In the genomic region with DNA sequence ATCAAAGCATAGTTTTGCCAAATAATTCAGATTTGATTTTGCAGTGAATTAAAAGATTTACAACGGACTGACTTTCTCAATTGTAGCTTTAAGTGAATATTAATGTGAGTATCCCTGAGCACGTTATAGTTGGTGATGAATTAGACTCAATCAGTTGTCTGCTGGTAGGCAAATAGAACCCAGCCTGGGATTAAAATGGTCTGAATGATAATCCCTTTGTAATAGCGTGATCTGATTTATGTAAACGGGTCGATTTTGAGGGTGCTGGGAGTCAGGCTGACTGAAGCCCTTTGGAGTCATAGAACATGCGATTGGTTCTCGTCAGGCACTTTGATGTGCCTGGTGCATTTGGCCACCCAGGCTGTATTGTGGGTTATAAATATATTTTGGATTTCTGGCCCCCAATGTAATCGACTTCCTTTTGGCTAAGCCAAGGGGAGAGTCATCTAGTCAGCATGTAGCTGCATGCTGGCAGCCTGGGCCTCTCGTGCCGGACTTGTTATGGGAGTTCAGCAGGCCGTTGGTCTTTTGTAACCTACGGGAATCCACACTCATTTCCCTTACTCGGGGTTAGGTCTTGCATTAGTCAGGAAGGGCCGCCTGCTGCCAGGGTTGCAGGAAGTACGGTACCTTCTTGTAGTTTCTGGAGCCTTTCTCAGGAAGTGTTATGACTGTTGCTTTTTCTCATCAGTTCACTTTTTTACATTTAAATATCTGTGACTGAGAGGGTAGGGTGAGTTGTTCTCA, we compare ENCODE assay signal across 8 cellular contexts. TPM values are rescaled to one million over a fixed set of nuclear protein-coding genes. Genes with fewer than 3 reads are reported as not detected.
DNase-seq lines count a peak whose midpoint lies in the region; ATAC-seq and TF ChIP-seq lines count a peak whose summit lies in the region.

No MANE protein-coding gene starts in this region.

- TF ChIP-seq POLR2A in breast epithelium (IDR thresholded peaks at IDR 0.05): no peak
- TF ChIP-seq POLR2A in lower leg skin (IDR thresholded peaks at IDR 0.05): no peak

- no peak for TF ChIP-seq CTCF in breast epithelium (IDR thresholded peaks at IDR 0.05)
- no peak for TF ChIP-seq CTCF in lower leg skin (IDR thresholded peaks at IDR 0.05)

- H3K27me3 ChIP-seq in ACC112 (ENCODE audit: insufficient read depth, low read length) (no peaks in the 10 kb centered on the region), SJSA1 (replicated peaks) (no peaks in the 10 kb centered on the region), breast epithelium (no peaks in the 10 kb centered on the region)

- WGBS in lower leg skin, 2 donors: 32 to 33% methylated on average over 15 of the region's 15 CpGs

- DNase-seq in SJSA1 (ENCODE audit: low read depth in 1 of 2, low spot score in 2 of 2): peak; percentile 97 to 99
- peak in 1 of 2 donors; percentile 81 for DNase-seq in breast epithelium (ENCODE audit: low spot score in 2 of 2)
- DNase-seq in lower leg skin (ENCODE audit: low spot score in 2 of 2): peak; percentile 67 to 93
- peak; percentile 39 for DNase-seq in stimulated activated CD8-positive, alpha-beta memory T cell treated with anti-CD3 and anti-CD28 coated beads, Interleukin-4, amount 100 ng/mL, for 24 hours (ENCODE audit: low read depth)
- DNase-seq in mesenteric fat pad (ENCODE audit: low spot score): no peak
- DNase-seq in cerebellum (ENCODE audit: low spot score): no peak

- ATAC-seq in GM21723 (IDR thresholded peaks at IDR 0.05; ENCODE audit: unreplicated experiment): peak; percentile 40

- H3K4me3 ChIP-seq in ACC112 (ENCODE audit: low read depth, low read length): peak overlapping the region; percentile 22
- no peak overlapping the region for H3K4me3 ChIP-seq in SJSA1
- H3K4me3 ChIP-seq in breast epithelium: no peak overlapping the region
- no peak overlapping the region for H3K4me3 ChIP-seq in lower leg skin (ENCODE audit: low read depth, poor library complexity, severe bottlenecking)

- intact Hi-C loops in breast epithelium (cut with DNase I; ENCODE audit: low total_unique reads) (no loop called here), lower leg skin (cut with DNase I; ENCODE audit: low total_unique reads) (no loop called here)

- H3K36me3 ChIP-seq in ACC112 (ENCODE audit: insufficient read depth, low read length) (0 out of 2 replicates have a peak, but pooled peaks cover 4% of the 10 kb centered on the region), SJSA1 (peaks cover 25% of the 10 kb centered on the region), breast epithelium (no peaks in the 10 kb centered on the region)

- peak overlapping the region; percentile 96 for H3K27ac ChIP-seq in ACC112 (ENCODE audit: low read depth, low read length)
- H3K27ac ChIP-seq in SJSA1: peak overlapping the region; percentile 83
- H3K27ac ChIP-seq in breast epithelium: peak overlapping the region; percentile 80 to 91

- H3K79me2 ChIP-seq in ACC112 (ENCODE audit: control insufficient read depth, insufficient read depth, low read length, unreplicated experiment): peaks cover 93% of the 10 kb centered on the region

- H3K4me1 ChIP-seq in ACC112 (ENCODE audit: control insufficient read depth, insufficient read depth, low read length, unreplicated experiment) (peaks cover 66% of the 10 kb centered on the region), SJSA1 (replicated peaks) (peaks cover 94% of the 10 kb centered on the region), breast epithelium (peaks cover 3 to 31% of the 10 kb centered on the region in 2 donors)

- H3K9me3 ChIP-seq in SJSA1 (replicated peaks) (no peaks in the 10 kb centered on the region), breast epithelium (no peaks in the 10 kb centered on the region)

- no peak overlapping the region for H2AFZ ChIP-seq in ACC112 (ENCODE audit: low read length, unreplicated experiment)

RNA-seq across cellular contexts. Expression of gene PGS1, which starts 5.4 kb away (rescaled TPM):
- 43.6 and 64.1 TPM in 2 replicates for total RNA-seq in SJSA1 (2014; rRNA removed; shearing (Covaris generic))
- total RNA-seq in breast epithelium (10 to 100 TPM; 33.9 to 58.7 (median 50.2) TPM), lower leg skin (10 to 100 TPM; 30.4 to 40.3 (median 39.9) TPM), mesenteric fat pad (64.0 TPM), cerebellum (41.8 TPM)

RNA-seq across cellular contexts. Expression of gene SOCS3, which starts 24.0 kb away (rescaled TPM):
- total RNA-seq in SJSA1 (2014; rRNA removed; shearing (Covaris generic)): 44.7 and 71.9 TPM in 2 replicates
- total RNA-seq in breast epithelium: 100 to 1,000 TPM in 1 of 3 donors, 10 to 100 TPM in 2; 58.1 to 190 (median 76.4) TPM
- 10 to 100 TPM; 12.5 to 45.0 (median 13.0) TPM for total RNA-seq in lower leg skin
- 491 TPM for total RNA-seq in mesenteric fat pad
- total RNA-seq in cerebellum: 10.7 TPM

Comparison
In these comparisons a context has a peak if more than half of its experiments do, and no peak if none do; other contexts are left out.
1. DNase-seq: peak in SJSA1 (2 of 2), lower leg skin (2 of 2) and stimulated activated CD8-positive, alpha-beta memory T cell treated with anti-CD3 and anti-CD28 coated beads, Interleukin-4, amount 100 ng/mL, for 24 hours (single experiment); none in mesenteric fat pad (single experiment) and cerebellum (single experiment).
2. Peak in every context shown above with its lines, with median percentiles within 50 percentile points of each other: H3K27ac ChIP-seq.